Comparison of ENCODE assay signal across 1 cellular context in genomic region chr19:5987077-5987818, GRCh38.
TF ChIP-seq lines count a peak whose summit lies in the region.

No MANE protein-coding gene starts in this region.

TF ChIP-seq in HepG2, 621 proteins besides CTCF, POLR2A, EP300 and RAD21 (continued from another document and continues in another):
- TF ChIP-seq ZNF276 (CRISPR knock-in tag; IDR thresholded peaks at IDR 0.05; ENCODE audit: low read depth) (no peak), SOX13 (IDR thresholded peaks at IDR 0.05) (0 out of 2 replicates have a peak, but pooled peaks have one; percentile 9), SOX13 (CRISPR knock-in tag; conservative IDR thresholded peaks at IDR 0.05 in 1 of 2, IDR thresholded peaks at IDR 0.05 in 1 of 2) (peak in 1 of 2 experiments; percentile 78; a peak in 2 of 4 replicates), HIVEP1 (CRISPR knock-in tag; IDR thresholded peaks at IDR 0.05) (no peak), SRSF1 (optimal IDR thresholded peaks at IDR 0.05; ENCODE audit: low read depth, low read length) (no peak), HNRNPL (IDR thresholded peaks at IDR 0.05; ENCODE audit: low read depth, low read length) (no peak), TOE1 (CRISPR knock-in tag; IDR thresholded peaks at IDR 0.05) (peak; percentile 48; the same call in 1 of the 2 replicates), ATF3 (CRISPR knock-in tag; IDR thresholded peaks at IDR 0.05) (no peak), REST (IDR thresholded peaks at IDR 0.05; ENCODE audit: borderline replicate concordance in 1 of 2, low read depth in 1 of 2, low read length in 2 of 2) (no peak), ZBTB34 (CRISPR knock-in tag; IDR thresholded peaks at IDR 0.05) (no peak), ZFP37 (CRISPR knock-in tag; IDR thresholded peaks at IDR 0.05; ENCODE audit: borderline replicate concordance) (no peak), ZNF614 (CRISPR knock-in tag; IDR thresholded peaks at IDR 0.05; ENCODE audit: borderline replicate concordance) (no peak), UBTF (CRISPR knock-in tag; IDR thresholded peaks at IDR 0.05) (0 out of 2 replicates have a peak, but pooled peaks have one; percentile 29), SNRNP70 (IDR thresholded peaks at IDR 0.05; ENCODE audit: low read depth, low read length) (no peak), AKAP8 (CRISPR knock-in tag; IDR thresholded peaks at IDR 0.05) (0 out of 2 replicates have a peak, but pooled peaks have one; percentile 27), JUND (CRISPR knock-in tag; IDR thresholded peaks at IDR 0.05) (no peak), ZNF513 (CRISPR knock-in tag; conservative IDR thresholded peaks at IDR 0.05) (no peak), ZBTB44 (CRISPR knock-in tag; IDR thresholded peaks at IDR 0.05) (no peak), THAP11 (CRISPR knock-in tag; IDR thresholded peaks at IDR 0.05) (peak; percentile 45; the same call in 1 of the 2 replicates), GFI1 (CRISPR knock-in tag; IDR thresholded peaks at IDR 0.05; ENCODE audit: borderline replicate concordance) (peak; percentile 57; the same call in 1 of the 2 replicates), RBFOX2 (IDR thresholded peaks at IDR 0.05; ENCODE audit: low read depth, low read length) (no peak), ZBTB39 (CRISPR knock-in tag; IDR thresholded peaks at IDR 0.05) (no peak), HDAC1 (CRISPR knock-in tag; IDR thresholded peaks at IDR 0.05) (0 out of 2 replicates have a peak, but pooled peaks have one; percentile 43), FOXM1 (CRISPR knock-in tag; IDR thresholded peaks at IDR 0.05) (no peak), ELF1 (CRISPR knock-in tag; IDR thresholded peaks at IDR 0.05) (peak; percentile 53; the same call in 1 of the 2 replicates), ZNF512 (CRISPR knock-in tag; IDR thresholded peaks at IDR 0.05) (no peak), GRHL1 (CRISPR knock-in tag; conservative IDR thresholded peaks at IDR 0.05) (no peak), ZNF790 (CRISPR knock-in tag; IDR thresholded peaks at IDR 0.05; ENCODE audit: borderline replicate concordance) (no peak), PTBP1 (IDR thresholded peaks at IDR 0.05; ENCODE audit: low read depth, low read length, poor library complexity, severe bottlenecking) (no peak), ZNF121 (CRISPR knock-in tag; IDR thresholded peaks at IDR 0.05) (0 out of 2 replicates have a peak, but pooled peaks have one; percentile 19), YEATS2 (CRISPR knock-in tag; IDR thresholded peaks at IDR 0.05; ENCODE audit: borderline replicate concordance) (peak; percentile 27; the same call in 1 of the 2 replicates)
